10 cellular contexts compared by ENCODE assay signal in genomic region chr1:81803423-81804103, GRCh38. TPM values are rescaled to one million over a fixed set of nuclear protein-coding genes. Genes with fewer than 3 reads are reported as not detected.
DNase-seq lines count a peak whose midpoint lies in the region; ATAC-seq, FAIRE-seq and TF ChIP-seq lines count a peak whose summit lies in the region.
"Had no signal": no experiment of that assay in that cellular context is flagged by ENCODE, and none has a peak within 500 bp of the region (broad histone marks: within the 10 kb centered on the region; RNA-seq: fewer than 3 reads in every experiment).

No MANE protein-coding gene starts in this region.

- CTCF ChIA-PET in HepG2 (lab: Yijun Ruan, JAX; ENCODE audit: low intra/inter-chr PET ratio, low total read pairs) = no interaction called here

- no peaks in the 10 kb centered on the region for H3K27me3 Mint-ChIP-seq in chondrocyte (ENCODE audit: low read depth)

- ATAC-seq in HepG2 = peak; percentile 15
- ATAC-seq in HG03442 (IDR thresholded peaks at IDR 0.05; ENCODE audit: unreplicated experiment) = no peak

- TF ChIP-seq POLR2A in HepG2 (IDR thresholded peaks at IDR 0.05; ENCODE audit: insufficient read depth in 1 of 2, low read depth in 2 of 2, low read length in 2 of 2) (peak in 1 of 2 experiments; percentile 40; a peak in 1 of 4 replicates), uterus (IDR thresholded peaks at IDR 0.05) (no peak)

- FAIRE-seq in HepG2 (lab: Jason Lieb, UNC) = no peak
- FAIRE-seq: HTR-8/SVneo had no signal

- H4K20me1 ChIP-seq in HepG2 (ENCODE audit: insufficient read depth, low read length) = no peaks in the 10 kb centered on the region

- intact Hi-C loops in HepG2 (cut with micrococcal nuclease; ENCODE audit: unreplicated experiment) (no loop called here), uterus (cut with DNase I; ENCODE audit: low total_unique reads) (no loop called here)

- BruUV-seq in HepG2 (replicated peaks; lab: Mats Ljungman, UMichigan) = no TSS peak

- peak overlapping the region; percentile 65 for H3K4me2 ChIP-seq in HepG2 (ENCODE audit: low read depth, low read length)

- peaks cover 47% of the 10 kb centered on the region for H3K4me1 Mint-ChIP-seq in chondrocyte (ENCODE audit: low read depth)

- TF ChIP-seq EP300 in HepG2 (IDR thresholded peaks at IDR 0.05; ENCODE audit: low read depth in 2 of 2, low read length in 2 of 2) (no peak), HepG2 (CRISPR knock-in tag; IDR thresholded peaks at IDR 0.05; ENCODE audit: borderline replicate concordance) (no peak)

- POLR2A ChIA-PET in HepG2 (lab: Yijun Ruan, JAX) = no interaction called here

- no peaks in the 10 kb centered on the region for H3K9me3 Mint-ChIP-seq in chondrocyte (ENCODE audit: low read depth)

- H3K4me3 ChIP-seq in HepG2 (replicated peaks in 1 of 3; ENCODE audit: insufficient read depth in 1 of 3, low read depth in 2 of 3, low read length in 3 of 3) (peak overlapping the region; percentile 56 to 77 (median 76)), uterus (peak overlapping the region; percentile 37 to 68)

- 3% methylated on average over 15 of the region's 15 CpGs for WGBS in HepG2 (ENCODE audit: low lambda C conversion rate)

- in situ Hi-C loops in HepG2 (cut with HindIII; ENCODE audit: extremely low pct_ligation_motif_present, low pct_unique_long_range_greater_than_20kb) = no loop called here

- peak overlapping the region; percentile 69 for H3K9ac ChIP-seq in HepG2 (ENCODE audit: insufficient read depth, low read depth, low read length)

- DNase-seq in SHP77 (lab: John Stamatoyannopoulos, UW) = peak; percentile 24 to 61
- no peak for DNase-seq in SHP77 treated with DMSO at 0.1 percent for 48 hours (lab: John Stamatoyannopoulos, UW)
- DNase-seq in chondrocyte (ENCODE audit: low spot score) = no peak
- DNase-seq in HepG2 (ENCODE audit: low spot score) = peak; percentile 52
- DNase-seq in uterus = no peak
- no peak for DNase-seq in NCI-H1930 (lab: John Stamatoyannopoulos, UW)
- DNase-seq in activated CD4-positive, alpha-beta T cell treated with anti-CD3 and anti-CD28 coated beads for 4 hours = no peak

- TF ChIP-seq CTCF in chondrocyte (IDR thresholded peaks at IDR 0.05) = no peak
- no peak for TF ChIP-seq CTCF in HepG2 (CRISPR knock-in tag; IDR thresholded peaks at IDR 0.05)
- TF ChIP-seq CTCF in uterus (IDR thresholded peaks at IDR 0.05) = no peak

- no peaks in the 10 kb centered on the region for H3K36me3 ChIP-seq in HepG2 (replicated peaks in 1 of 2; ENCODE audit: control insufficient read depth in 1 of 2, insufficient read depth in 2 of 2, low read length in 2 of 2)
- no peaks in the 10 kb centered on the region for H3K36me3 ChIP-seq in uterus

- H3K4me3 Mint-ChIP-seq in chondrocyte (ENCODE audit: unreplicated experiment) = peak overlapping the region; percentile 87
- H3K4me3 Mint-ChIP-seq: activated naive CD4-positive, alpha-beta T cell treated with anti-CD3 and anti-CD28 coated beads, Interleukin-2, amount 50 U/mL, for 24 hours had no signal

- no peak overlapping the region for H2AFZ ChIP-seq in HepG2 (ENCODE audit: low read length)

- peaks cover 52% of the 10 kb centered on the region for H3K79me2 ChIP-seq in HepG2 (ENCODE audit: insufficient read depth, low read length)

- peaks cover 2 to 17% of the 10 kb centered on the region in 2 experiments; a peak in 4 of 5 replicates for H3K27me3 ChIP-seq in HepG2 (ENCODE audit: control insufficient read depth in 1 of 2, insufficient read depth in 2 of 2, low read length in 2 of 2)
- peaks cover 0 to 37% of the 10 kb centered on the region in 2 donors for H3K27me3 ChIP-seq in uterus

- TF ChIP-seq RAD21 in HepG2 (CRISPR knock-in tag; IDR thresholded peaks at IDR 0.05) = no peak

- H3K27ac ChIP-seq in HepG2 (ENCODE audit: extremely low read length, insufficient read depth, low read length) (peak overlapping the region; percentile 69), uterus (peak overlapping the region; percentile 81 to 85)

- H3K9me3 ChIP-seq in HepG2 (ENCODE audit: low read length) (no peaks in the 10 kb centered on the region), uterus (no peaks in the 10 kb centered on the region)

- peaks cover 34% of the 10 kb centered on the region for H3K4me1 ChIP-seq in HepG2 (ENCODE audit: insufficient read depth, low read length)
- H3K4me1 ChIP-seq in uterus = no peaks in the 10 kb centered on the region

- peak overlapping the region; percentile 90 for H3K27ac Mint-ChIP-seq in chondrocyte (ENCODE audit: unreplicated experiment)
- H3K27ac Mint-ChIP-seq: activated naive CD4-positive, alpha-beta T cell treated with anti-CD3 and anti-CD28 coated beads, Interleukin-2, amount 50 U/mL, for 24 hours had no signal

- H3K36me3 Mint-ChIP-seq in chondrocyte (ENCODE audit: low read depth) = no peaks in the 10 kb centered on the region
- H3K36me3 Mint-ChIP-seq: activated naive CD4-positive, alpha-beta T cell treated with anti-CD3 and anti-CD28 coated beads, Interleukin-2, amount 50 U/mL, for 24 hours had no signal

TF ChIP-seq in HepG2, 621 proteins besides CTCF, POLR2A, EP300 and RAD21 (continues in another document):
- TF ChIP-seq HNF4A (CRISPR knock-in tag; IDR thresholded peaks at IDR 0.05) (peak; percentile 56; the same call in 1 of the 2 replicates), FOXP4 (CRISPR knock-in tag; IDR thresholded peaks at IDR 0.05) (0 out of 2 replicates have a peak, but pooled peaks have one; percentile 36), NFIC (IDR thresholded peaks at IDR 0.05; ENCODE audit: low read length) (0 out of 2 replicates have a peak, but pooled peaks have one; percentile 20), NAIF1 (CRISPR knock-in tag; IDR thresholded peaks at IDR 0.05; ENCODE audit: borderline replicate concordance) (no peak), SOX13 (IDR thresholded peaks at IDR 0.05) (no peak), SOX13 (CRISPR knock-in tag; conservative IDR thresholded peaks at IDR 0.05 in 1 of 2, IDR thresholded peaks at IDR 0.05 in 1 of 2) (0 out of 4 replicates have a peak, but pooled peaks of 1 of the 2 experiments have one; percentile 21)

RNA-seq across cellular contexts. Expression of gene ADGRL2, which starts 2.8 kb away (rescaled TPM):
- 51.2 to 64.2 TPM (median 54.1 TPM) in 3 replicates for total RNA-seq in chondrocyte
- total RNA-seq in HepG2 (2016; rRNA removed; fragmentation: Illumina TruSeq; extraction: Trizol) = 14.5 and 15.3 TPM in 2 replicates
- total RNA-seq in HepG2 (2016; cell fraction: cytosol; rRNA removed; fragmentation: Illumina TruSeq; extraction: Trizol; ENCODE audit: low read depth) = 2.2 and 2.8 TPM in 2 replicates
- 12.1 and 14.0 TPM in 2 replicates for total RNA-seq in HepG2 (2016; cell fraction: insoluble cytoplasmic fraction; rRNA removed; fragmentation: Illumina TruSeq; extraction: Trizol)
- total RNA-seq in HepG2 (2016; cell fraction: membrane; rRNA removed; fragmentation: Illumina TruSeq; extraction: Trizol) = 6.3 and 8.1 TPM in 2 replicates
- total RNA-seq in HepG2 (2016; cell fraction: nucleus; rRNA removed; fragmentation: Illumina TruSeq; extraction: Trizol) = 24.7 TPM in 2 replicates
- polyA plus RNA-seq in HepG2 (2011; rRNA removed) = 31.6 and 38.5 TPM in 2 replicates
- polyA plus RNA-seq in HepG2 (2011; cell fraction: cytosol; rRNA removed) = 13.1 and 16.5 TPM in 2 replicates
- polyA plus RNA-seq in HepG2 (2011; cell fraction: nucleus; rRNA removed) = 24.9 and 42.3 TPM in 2 replicates
- polyA plus RNA-seq in HepG2 (2012) = 15.8 and 17.3 TPM in 2 replicates
- 0.76 and 0.86 TPM in 2 replicates for polyA plus RNA-seq in HepG2 (2016; cell fraction: cytosol; fragmentation: Illumina TruSeq; extraction: Trizol; ENCODE audit: low read depth)
- 9.3 and 11.0 TPM in 2 replicates for polyA plus RNA-seq in HepG2 (2016; cell fraction: insoluble cytoplasmic fraction; fragmentation: Illumina TruSeq; extraction: Trizol; ENCODE audit: low read depth)
- 3.0 and 3.2 TPM in 2 replicates for polyA plus RNA-seq in HepG2 (2016; cell fraction: membrane; fragmentation: Illumina TruSeq; extraction: Trizol; ENCODE audit: low read depth)
- polyA plus RNA-seq in HepG2 (2016; cell fraction: nucleus; fragmentation: Illumina TruSeq; extraction: Trizol; ENCODE audit: insufficient read depth, low read depth) = 20.1 and 21.6 TPM in 2 replicates
- polyA minus RNA-seq in HepG2 (2011; rRNA and poly(A)+ RNA removed; ENCODE audit: low replicate concordance) = 32.9 TPM in 1 of 2 replicates, not detected in the other
- 27.5 and 29.9 TPM in 2 replicates for polyA minus RNA-seq in HepG2 (2011; cell fraction: cytosol; rRNA and poly(A)+ RNA removed)
- polyA minus RNA-seq in HepG2 (2011; cell fraction: nucleus; rRNA and poly(A)+ RNA removed) = 95.0 and 96.0 TPM in 2 replicates
- total RNA-seq in uterus = 100 to 1,000 TPM in 1 of 4 donors, 10 to 100 TPM in 3; 29.1 to 200 (median 50.7) TPM

Comparison
In these comparisons a context has a peak if more than half of its experiments do, and no peak if none do; other contexts are left out.
1. DNase-seq: peak in SHP77 (2 of 2) and HepG2 (single experiment); none in SHP77 treated with DMSO at 0.1 percent for 48 hours (single experiment), chondrocyte (single experiment), uterus (0 of 2), NCI-H1930 (0 of 2) and activated CD4-positive, alpha-beta T cell treated with anti-CD3 and anti-CD28 coated beads for 4 hours (0 of 2).